In the genomic region with DNA sequence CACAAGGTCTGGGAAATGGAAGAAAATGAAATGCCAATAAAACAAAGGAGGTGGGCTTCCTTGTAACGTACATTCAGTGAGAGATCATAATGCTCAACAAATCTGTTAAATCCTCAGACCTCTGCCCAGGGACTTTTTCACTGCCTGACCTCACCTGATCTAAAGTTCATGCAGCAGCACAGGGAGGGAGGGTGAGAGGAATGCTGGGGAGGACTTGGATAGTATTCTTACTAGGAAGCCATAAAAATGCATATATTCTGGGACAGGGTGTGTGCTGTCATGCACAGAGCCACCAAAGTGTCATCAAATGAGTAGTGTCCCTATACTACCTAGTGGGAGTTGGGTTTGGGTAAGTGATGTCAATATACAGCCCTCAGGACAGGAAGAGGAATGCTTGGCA, we compare ENCODE assay signal across 25 cellular contexts.
"Had no signal": no experiment of that assay in that cellular context is flagged by ENCODE, and none has a peak within 500 bp of the region (broad histone marks: within the 10 kb centered on the region; RNA-seq: fewer than 3 reads in every experiment).

No MANE protein-coding gene starts in this region.

- H3K27me3 ChIP-seq: breast epithelium, SJSA1 had no signal

- H3K4me3 ChIP-seq: breast epithelium, SJSA1 had no signal

- H3K4me3 Mint-ChIP-seq: activated CD8-positive, alpha-beta T cell treated with anti-CD3 and anti-CD28 coated beads, Interleukin-2, amount 10 ng/mL, durations not matched to agents 7 days and 5 days; activated naive CD4-positive, alpha-beta T cell treated with anti-CD3 and anti-CD28 coated beads, Interleukin-2, amount 50 U/mL, for 24 hours had no signal

- H3K9me3 ChIP-seq: breast epithelium, SJSA1 had no signal

- H3K27ac ChIP-seq: breast epithelium, RWPE1, SJSA1 had no signal

- DNase-seq: activated CD4-positive, alpha-beta T cell treated with anti-CD3 and anti-CD28 coated beads for 4 hours; activated CD8-positive, alpha-beta memory T cell treated with anti-CD3 and anti-CD28 coated beads, Interleukin-2, amount 50 U/mL, for 48 hours; activated CD8-positive, alpha-beta T cell treated with anti-CD3 and anti-CD28 coated beads, Interleukin-2, amount 10 ng/mL, durations not matched to agents 7 days and 5 days; activated effector memory CD4-positive, alpha-beta T cell treated with Interleukin-2 at 50 U/mL for 16 hours; activated naive CD4-positive, alpha-beta T cell; activated T-cell treated with anti-CD3 and anti-CD28 coated beads, Interleukin-2, amount 50 U/mL, for 1 hour; aorta; MM.1S; NCI-H1105; NCI-H1436; NCI-H1694 treated with DMSO at 0.1 percent for 48 hours; NCI-H2029 treated with DMSO at 0.1 percent for 48 hours; NCI-H345; NCI-H510A; NCI-H69; NK-92 treated with Interleukin-12 subunit alpha and Interleukin-12 subunit beta, amount 100 ng/mL, for 24 hours; SHP77; SW 1271 had no signal

- H3K27me3 Mint-ChIP-seq: activated naive CD4-positive, alpha-beta T cell treated with anti-CD3 and anti-CD28 coated beads, Interleukin-2, amount 50 U/mL, for 24 hours had no signal

- H3K4me1 ChIP-seq: breast epithelium had no signal

- H3K27ac Mint-ChIP-seq: activated CD8-positive, alpha-beta T cell treated with anti-CD3 and anti-CD28 coated beads, Interleukin-2, amount 10 ng/mL, durations not matched to agents 7 days and 5 days; activated naive CD4-positive, alpha-beta T cell treated with anti-CD3 and anti-CD28 coated beads, Interleukin-2, amount 50 U/mL, for 24 hours had no signal

- ATAC-seq: activated CD4-positive, CD25-positive, alpha-beta regulatory T cell treated with anti-CD3 and anti-CD28 coated beads, Interleukin-2, amount 50 U/mL, for 24 hours; activated CD8-positive, alpha-beta T cell treated with anti-CD3 and anti-CD28 coated beads, Interleukin-2, amount 10 ng/mL, durations not matched to agents 7 days and 5 days; Panc1; SK-N-SH treated with all-trans-retinoic acid at 6 μM for 48 hours had no signal

- H3K4me1 Mint-ChIP-seq: activated naive CD4-positive, alpha-beta T cell treated with anti-CD3 and anti-CD28 coated beads, Interleukin-2, amount 50 U/mL, for 24 hours had no signal

- H3K9me3 Mint-ChIP-seq: activated naive CD4-positive, alpha-beta T cell treated with anti-CD3 and anti-CD28 coated beads, Interleukin-2, amount 50 U/mL, for 24 hours had no signal

- H3K36me3 ChIP-seq: breast epithelium, SJSA1 had no signal
